ENCODE assay signal across 8 cellular contexts in the genomic region with DNA sequence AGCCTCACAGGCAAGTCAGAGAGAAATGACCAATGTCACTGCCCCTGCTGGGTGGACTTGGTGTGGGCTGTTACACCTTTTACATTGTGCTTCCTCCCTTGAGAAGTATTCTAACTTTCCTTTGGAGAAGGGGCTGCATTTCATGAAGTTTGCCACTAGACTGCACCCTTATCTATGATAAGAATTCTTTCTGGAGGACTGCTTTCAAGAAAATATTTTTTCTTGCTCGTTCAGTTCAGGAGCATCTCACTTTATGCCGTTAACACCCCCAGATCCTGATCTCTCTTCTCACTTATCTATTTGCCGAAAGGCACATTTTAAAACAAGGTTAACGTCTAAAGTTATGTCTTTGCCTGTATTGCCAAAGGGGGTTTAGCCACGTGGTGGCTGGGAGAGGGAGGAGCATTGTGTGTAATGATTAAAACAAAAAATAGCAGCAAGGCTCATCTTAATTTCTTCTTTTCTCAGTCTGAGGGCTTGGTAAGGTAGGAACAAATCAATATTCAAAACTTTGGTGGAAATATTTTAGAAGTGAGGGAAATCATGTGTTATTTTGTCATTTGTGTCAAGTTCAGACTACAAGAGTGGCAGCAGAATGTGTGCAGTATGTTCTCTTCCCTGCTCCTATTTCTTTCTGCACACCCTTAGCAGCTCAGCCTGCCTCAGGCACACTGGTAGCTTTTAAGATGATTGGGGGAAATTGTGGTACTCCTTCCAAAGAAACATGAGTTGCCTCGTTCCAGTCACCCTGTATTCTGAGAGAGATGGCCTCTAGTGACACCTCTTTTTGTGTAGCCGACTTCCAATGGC. TPM values are rescaled to one million over a fixed set of nuclear protein-coding genes. Genes with fewer than 3 reads are reported as not detected.
DNase-seq lines count a peak whose midpoint lies in the region; ATAC-seq, FAIRE-seq and TF ChIP-seq lines count a peak whose summit lies in the region.

No MANE protein-coding gene starts in this region.

- H3K4me3 ChIP-seq in Karpas-422 (ENCODE audit: low read length), result no peak overlapping the region
- no peak overlapping the region for H3K4me3 ChIP-seq in keratinocyte (ENCODE audit: control insufficient read depth in 2 of 3, extremely low read depth in 1 of 3, insufficient read depth in 2 of 3, low read depth in 1 of 3, low read length in 3 of 3)

- H3K27ac ChIP-seq in Karpas-422 (ENCODE audit: low read length) (no peak overlapping the region), VCaP (no peak overlapping the region), keratinocyte (ENCODE audit: control insufficient read depth, insufficient read depth, low read length) (no peak overlapping the region)

- H3K27me3 ChIP-seq in Karpas-422 (ENCODE audit: low read length), result no peaks in the 10 kb centered on the region
- H3K27me3 ChIP-seq in keratinocyte (ENCODE audit: control insufficient read depth, extremely low read depth, insufficient read depth, low read length), result peaks cover 17% of the 10 kb centered on the region

- H3K9me1 ChIP-seq in keratinocyte (ENCODE audit: control insufficient read depth, extremely low read depth, insufficient read depth, low read length), result no peaks in the 10 kb centered on the region

- DNase-seq in COR-L47 (lab: John Stamatoyannopoulos, UW) (peak; percentile 29), Karpas-422 (peak; percentile 59), keratinocyte (ENCODE audit: low read depth, low spot score) (no peak), GM19238 (ENCODE audit: insufficient read length, low spot score) (no peak)
- DNase-seq in activated CD4-positive, alpha-beta T cell treated with anti-CD3 and anti-CD28 coated beads for 4 hours, result no peak
- no peak for DNase-seq in activated T-cell treated with anti-CD3 and anti-CD28 coated beads, Interleukin-2, amount 50 U/mL, for 48 hours

- H4K20me1 ChIP-seq in Karpas-422 (ENCODE audit: insufficient read depth, low read depth, low read length), result no peaks in the 10 kb centered on the region
- H4K20me1 ChIP-seq in keratinocyte (ENCODE audit: control insufficient read depth, extremely low read depth, insufficient read depth, low read length), result no peaks in the 10 kb centered on the region

- H2AFZ ChIP-seq in Karpas-422 (ENCODE audit: low read length) (no peak overlapping the region), keratinocyte (ENCODE audit: control insufficient read depth, low read length) (no peak overlapping the region)

- H3K4me2 ChIP-seq in Karpas-422 (ENCODE audit: low read depth, low read length, poor library complexity, severe bottlenecking) (no peak overlapping the region), keratinocyte (ENCODE audit: control insufficient read depth, extremely low read depth, insufficient read depth, low read depth, low read length) (peak overlapping the region; percentile 42)

- no peaks in the 10 kb centered on the region for H3K9me2 ChIP-seq in Karpas-422 (replicated peaks; ENCODE audit: insufficient read depth, low read length)

- TF ChIP-seq CTCF in VCaP (conservative IDR thresholded peaks at IDR 0.05) (peak; percentile 80), keratinocyte (optimal IDR thresholded peaks at IDR 0.05 in 1 of 3, IDR thresholded peaks at IDR 0.05 in 1 of 3, conservative IDR thresholded peaks at IDR 0.05 in 1 of 3; ENCODE audit: extremely low read depth in 1 of 3, insufficient read depth in 2 of 3, low read length in 3 of 3) (peak; percentile 20 to 80 (median 50))

- H3K79me2 ChIP-seq in Karpas-422 (ENCODE audit: low read length) (no peaks in the 10 kb centered on the region), keratinocyte (ENCODE audit: control insufficient read depth, insufficient read depth, low read length) (no peaks in the 10 kb centered on the region)

- no peak for ATAC-seq in GM18909 (IDR thresholded peaks at IDR 0.05; ENCODE audit: poor library complexity, unreplicated experiment)

- H3K36me3 ChIP-seq in Karpas-422 (ENCODE audit: insufficient read depth, low read length) (no peaks in the 10 kb centered on the region), keratinocyte (ENCODE audit: control insufficient read depth in 2 of 2, extremely low read depth in 1 of 2, insufficient read depth in 2 of 2, low read length in 2 of 2) (no peaks in the 10 kb centered on the region)

- H3K9me3 ChIP-seq in Karpas-422 (ENCODE audit: low read length), result no peaks in the 10 kb centered on the region
- no peaks in the 10 kb centered on the region for H3K9me3 ChIP-seq in keratinocyte (ENCODE audit: control insufficient read depth, low read depth, low read length)

- H3K9ac ChIP-seq in Karpas-422 (ENCODE audit: low read length), result no peak overlapping the region
- no peak overlapping the region for H3K9ac ChIP-seq in keratinocyte (ENCODE audit: control insufficient read depth, extremely low read depth, insufficient read depth, low read length)

- H3K4me1 ChIP-seq in Karpas-422 (ENCODE audit: low read length), result peaks cover 4% of the 10 kb centered on the region
- peaks cover 36% of the 10 kb centered on the region for H3K4me1 ChIP-seq in keratinocyte (ENCODE audit: control insufficient read depth, extremely low read depth, insufficient read depth, low read length)

- FAIRE-seq in keratinocyte (lab: Jason Lieb, UNC), result peak; percentile 67

- dilution Hi-C loops in keratinocyte (cut with MboI; ENCODE audit: extremely low pct_ligation_motif_present, low sequenced_read_pairs), result no loop called here

RNA-seq across cellular contexts. Expression of a gene that starts 1.6 kb away (rescaled TPM):
- total RNA-seq in Karpas-422 (2014; rRNA removed; shearing (Covaris generic); ENCODE audit: low replicate concordance), result not detected in 2 replicates
- polyA plus RNA-seq in keratinocyte, result 0.15 to 3.2 TPM (median 1.1 TPM) in 3 replicates
- 0.06 TPM for polyA plus RNA-seq in keratinocyte (2011; ENCODE audit: low read depth)
- polyA plus RNA-seq in keratinocyte (2011; cell fraction: cytosol; rRNA removed), result 0.10 TPM in 2 replicates
- polyA plus RNA-seq in keratinocyte (2011; cell fraction: nucleus; rRNA removed), result 0.56 and 1.3 TPM in 2 replicates
- 0.07 and 0.16 TPM in 2 replicates for polyA plus RNA-seq in keratinocyte (2012; ENCODE audit: low replicate concordance)
- 0.85 to 2.1 TPM (median 0.90 TPM) in 3 replicates for polyA minus RNA-seq in keratinocyte
- polyA minus RNA-seq in keratinocyte (2011; cell fraction: cytosol; rRNA and poly(A)+ RNA removed), result not detected
- 0.53 and 1.8 TPM in 2 replicates for polyA minus RNA-seq in keratinocyte (2011; cell fraction: nucleus; rRNA and poly(A)+ RNA removed)

Comparison
In these comparisons a context has a peak if more than half of its experiments do, and no peak if none do; other contexts are left out.
1. DNase-seq: peak in COR-L47 (single experiment) and Karpas-422 (single experiment); none in keratinocyte (single experiment), activated CD4-positive, alpha-beta T cell treated with anti-CD3 and anti-CD28 coated beads for 4 hours (0 of 2), GM19238 (single experiment) and activated T-cell treated with anti-CD3 and anti-CD28 coated beads, Interleukin-2, amount 50 U/mL, for 48 hours (0 of 2).